15 cellular contexts compared by ENCODE assay signal in genomic region chr1:227773558-227773957, GRCh38. TPM values are rescaled to one million over a fixed set of nuclear protein-coding genes. Genes with fewer than 3 reads are reported as not detected.
"Had no signal": no experiment of that assay in that cellular context is flagged by ENCODE, and none has a peak within 500 bp of the region (broad histone marks: within the 10 kb centered on the region; RNA-seq: fewer than 3 reads in every experiment).

No MANE protein-coding gene starts in this region.

- H3K9me3 Mint-ChIP-seq: type B pancreatic cell, WTC11 had no signal

- ATAC-seq: WTC11 had no signal

- H3K27ac Mint-ChIP-seq: type B pancreatic cell had no signal

- H3K4me1 Mint-ChIP-seq: WTC11 had no signal

- H3K27me3 Mint-ChIP-seq: type B pancreatic cell had no signal

- DNase-seq: activated CD4-positive, alpha-beta T cell treated with anti-CD3 and anti-CD28 coated beads, Interleukin-2, amount 50 U/mL, for 1 hour; activated T-cell treated with anti-CD3 and anti-CD28 coated beads, Interleukin-2, amount 50 U/mL, for 48 hours; foreskin melanocyte; head of caudate nucleus; sigmoid colon; stimulated activated CD4-positive, alpha-beta T cell treated with anti-CD3 and anti-CD28 coated beads, Interleukin-2, amount 100 ng/mL, for 24 hours; substantia nigra; SW 1271 had no signal

- H3K4me3 Mint-ChIP-seq: type B pancreatic cell, WTC11 had no signal

RNA-seq across cellular contexts. Expression of gene PRSS38, which starts 41.9 kb away (rescaled TPM):
- total RNA-seq: astrocyte, lung microvascular endothelial cell, mononuclear cell, osteocyte, pulmonary artery endothelial cell, sigmoid colon, WTC11 had no signal
